8 cellular contexts compared by ENCODE assay signal in genomic region chr9:127979333-127980055, GRCh38. TPM values are rescaled to one million over a fixed set of nuclear protein-coding genes. Genes with fewer than 3 reads are reported as not detected.
DNase-seq lines count a peak whose midpoint lies in the region; ATAC-seq, FAIRE-seq and TF ChIP-seq lines count a peak whose summit lies in the region.

No MANE protein-coding gene starts in this region.

- H3K4me1 ChIP-seq in CD4-positive, CD25-positive, alpha-beta regulatory T cell (ENCODE audit: control insufficient read depth, insufficient read depth, low read length, poor library complexity, severe bottlenecking) = peaks cover 64% of the 10 kb centered on the region
- peaks cover 52% of the 10 kb centered on the region for H3K4me1 ChIP-seq in OCI-LY3 (ENCODE audit: low read length)
- peaks cover 39% of the 10 kb centered on the region for H3K4me1 ChIP-seq in smooth muscle cell (ENCODE audit: low read depth)

- peak overlapping the region; percentile 89 to 92 (median 91) for H3K27ac Mint-ChIP-seq in CD4-positive, CD25-positive, alpha-beta regulatory T cell

- peak overlapping the region; percentile 61 for H3K27ac ChIP-seq in CD4-positive, CD25-positive, alpha-beta regulatory T cell (ENCODE audit: insufficient read depth, low read length, poor library complexity, severe bottlenecking)
- peak overlapping the region; percentile 41 for H3K27ac ChIP-seq in OCI-LY3 (ENCODE audit: low read length)
- H3K27ac ChIP-seq in smooth muscle cell (ENCODE audit: low read depth) = peak overlapping the region; percentile 36

- H3F3A ChIP-seq in smooth muscle cell (ENCODE audit: low read depth) = peaks cover 10% of the 10 kb centered on the region

- H3K4me3 Mint-ChIP-seq in CD4-positive, CD25-positive, alpha-beta regulatory T cell = peak overlapping the region; percentile 88 to 97 (median 95)

- DNase-seq in CD4-positive, CD25-positive, alpha-beta regulatory T cell = no peak
- peak; percentile 48 to 57 for DNase-seq in cardiac fibroblast (ENCODE audit: low read depth in 2 of 2)
- no peak for DNase-seq in kidney epithelial cell (ENCODE audit: low read depth)
- DNase-seq in smooth muscle cell (lab: John Stamatoyannopoulos, UW; ENCODE audit: unreplicated experiment) = no peak
- DNase-seq in HTR-8/SVneo (ENCODE audit: insufficient read length, low spot score) = no peak

- no peaks in the 10 kb centered on the region for H3K9me3 ChIP-seq in CD4-positive, CD25-positive, alpha-beta regulatory T cell (ENCODE audit: control insufficient read depth in 2 of 2, low read length in 2 of 2)
- H3K9me3 ChIP-seq in OCI-LY3 (ENCODE audit: insufficient read depth, low read length) = no peaks in the 10 kb centered on the region; the same call in 1 of the 2 replicates
- H3K9me3 ChIP-seq in smooth muscle cell (replicated peaks; ENCODE audit: low read depth) = no peaks in the 10 kb centered on the region

- H4K20me1 ChIP-seq in OCI-LY3 (ENCODE audit: insufficient read depth, low read length) = peaks cover 20% of the 10 kb centered on the region; the same call in 1 of the 2 replicates
- peaks cover 58% of the 10 kb centered on the region for H4K20me1 ChIP-seq in smooth muscle cell (ENCODE audit: low read depth)

- no peak for ATAC-seq in CD4-positive, CD25-positive, alpha-beta regulatory T cell (ENCODE audit: low read depth in 2 of 2)
- no peak for ATAC-seq in HG03469 (IDR thresholded peaks at IDR 0.05; ENCODE audit: unreplicated experiment)

- peak overlapping the region; percentile 97 for H3K4me3 ChIP-seq in CD4-positive, CD25-positive, alpha-beta regulatory T cell (ENCODE audit: low read depth, low read length)
- peak overlapping the region; percentile 84 for H3K4me3 ChIP-seq in OCI-LY3 (ENCODE audit: low read length)
- H3K4me3 ChIP-seq in cardiac fibroblast (replicated peaks in 1 of 2; ENCODE audit: low read depth in 2 of 2, low read length in 2 of 2) = peak overlapping the region; percentile 70 to 71
- peak overlapping the region; percentile 66 for H3K4me3 ChIP-seq in kidney epithelial cell (ENCODE audit: low read depth, low read length)
- H3K4me3 ChIP-seq in smooth muscle cell = peak overlapping the region; percentile 95

- TF ChIP-seq CTCF in OCI-LY3 (IDR thresholded peaks at IDR 0.05; ENCODE audit: low read depth, low read length) = no peak
- TF ChIP-seq CTCF in cardiac fibroblast (IDR thresholded peaks at IDR 0.05; ENCODE audit: low read depth, low read length) = no peak
- TF ChIP-seq CTCF in kidney epithelial cell (IDR thresholded peaks at IDR 0.05; ENCODE audit: insufficient read depth, low read length, poor library complexity, severe bottlenecking) = no peak
- TF ChIP-seq CTCF in smooth muscle cell (IDR thresholded peaks at IDR 0.05; ENCODE audit: borderline replicate concordance, insufficient read depth, poor library complexity, severe bottlenecking) = no peak

- H3K9me3 Mint-ChIP-seq in CD4-positive, CD25-positive, alpha-beta regulatory T cell = no peaks in the 10 kb centered on the region

- peaks cover 12% of the 10 kb centered on the region for H3K36me3 ChIP-seq in CD4-positive, CD25-positive, alpha-beta regulatory T cell (ENCODE audit: control insufficient read depth, insufficient read depth, low read length)
- no peaks in the 10 kb centered on the region for H3K36me3 ChIP-seq in OCI-LY3 (replicated peaks; ENCODE audit: low read depth, low read length)
- no peaks in the 10 kb centered on the region for H3K36me3 ChIP-seq in kidney epithelial cell (ENCODE audit: control insufficient read depth, insufficient read depth, low read length)
- no peaks in the 10 kb centered on the region for H3K36me3 ChIP-seq in smooth muscle cell (ENCODE audit: low read depth)

- peak overlapping the region; percentile 76 for H3K4me2 ChIP-seq in OCI-LY3 (ENCODE audit: low read length)
- H3K4me2 ChIP-seq in smooth muscle cell = peak overlapping the region; percentile 95

- H2AFZ ChIP-seq in OCI-LY3 (ENCODE audit: low read depth, low read length) = no peak overlapping the region
- H2AFZ ChIP-seq in smooth muscle cell (ENCODE audit: low read depth) = no peak overlapping the region

- WGBS in smooth muscle cell (ENCODE audit: low lambda C conversion rate) = 2% methylated on average over 24 of the region's 24 CpGs

- H3K4me1 Mint-ChIP-seq in CD4-positive, CD25-positive, alpha-beta regulatory T cell = peaks cover 12 to 53% (median 39%) of the 10 kb centered on the region in 4 donors

- TF ChIP-seq POLR2A in GM19193 (IDR thresholded peaks at IDR 0.05; ENCODE audit: extremely low read depth, insufficient read depth, insufficient read length) = peak; percentile 61

- H3K9ac ChIP-seq in OCI-LY3 (ENCODE audit: low read length) = peak overlapping the region; percentile 74
- H3K9ac ChIP-seq in smooth muscle cell (ENCODE audit: low read depth) = peak overlapping the region; percentile 68

- FAIRE-seq in HTR-8/SVneo (lab: Jason Lieb, UNC) = no peak

- H3K36me3 Mint-ChIP-seq in CD4-positive, CD25-positive, alpha-beta regulatory T cell = peaks cover 27% of the 10 kb centered on the region

- peaks cover 5% of the 10 kb centered on the region for H3K27me3 Mint-ChIP-seq in CD4-positive, CD25-positive, alpha-beta regulatory T cell

- H3K27me3 ChIP-seq in CD4-positive, CD25-positive, alpha-beta regulatory T cell (ENCODE audit: control insufficient read depth, insufficient read depth, low read length) = no peaks in the 10 kb centered on the region
- H3K27me3 ChIP-seq in OCI-LY3 (ENCODE audit: low read depth, low read length) (no peaks in the 10 kb centered on the region), kidney epithelial cell (ENCODE audit: control insufficient read depth, insufficient read depth, low read length) (no peaks in the 10 kb centered on the region), smooth muscle cell (ENCODE audit: low read depth) (no peaks in the 10 kb centered on the region)

- H3K79me2 ChIP-seq in OCI-LY3 (ENCODE audit: low read length) (peaks cover 34% of the 10 kb centered on the region), smooth muscle cell (ENCODE audit: low read depth) (peaks cover 58% of the 10 kb centered on the region)

RNA-seq across cellular contexts. Expression of gene EEIG1, which starts 1.3 kb away (rescaled TPM):
- 402 TPM for total RNA-seq in CD4-positive, CD25-positive, alpha-beta regulatory T cell
- polyA plus RNA-seq in CD4-positive, CD25-positive, alpha-beta regulatory T cell = 100 to 1,000 TPM; 140 to 190 (median 177) TPM
- total RNA-seq in kidney epithelial cell (16.5 and 29.4 TPM in 2 replicates), smooth muscle cell (9.2 and 21.2 TPM in 2 replicates)
- polyA plus RNA-seq in smooth muscle cell = 18.1 and 19.4 TPM in 2 replicates

RNA-seq across cellular contexts. Expression of gene DPM2, which starts 41.8 kb away (rescaled TPM):
- total RNA-seq in CD4-positive, CD25-positive, alpha-beta regulatory T cell = 35.7 TPM
- polyA plus RNA-seq in CD4-positive, CD25-positive, alpha-beta regulatory T cell = 10 to 100 TPM; 27.5 to 30.6 (median 29.7) TPM
- total RNA-seq in kidney epithelial cell (31.8 and 33.1 TPM in 2 replicates), smooth muscle cell (23.6 and 26.0 TPM in 2 replicates)
- polyA plus RNA-seq in smooth muscle cell = 68.5 and 72.8 TPM in 2 replicates

RNA-seq across cellular contexts. Expression of gene PIP5KL1, which starts 48.9 kb away (rescaled TPM):
- total RNA-seq in CD4-positive, CD25-positive, alpha-beta regulatory T cell = 3.3 TPM
- polyA plus RNA-seq in CD4-positive, CD25-positive, alpha-beta regulatory T cell = 1 to 10 TPM in 1 of 4 donors, under 1 TPM in 2, not detected in 1; 0.22 to 1.1 (median 0.81) TPM
- 3.6 and 4.2 TPM in 2 replicates for total RNA-seq in kidney epithelial cell
- total RNA-seq in smooth muscle cell = 1.1 and 9.2 TPM in 2 replicates
- polyA plus RNA-seq in smooth muscle cell = 2.7 and 9.7 TPM in 2 replicates

Comparison
In these comparisons a context has a peak if more than half of its experiments do, and no peak if none do; other contexts are left out.
1. DNase-seq: peak in cardiac fibroblast (2 of 2); none in CD4-positive, CD25-positive, alpha-beta regulatory T cell (0 of 3), kidney epithelial cell (single experiment), smooth muscle cell (single experiment) and HTR-8/SVneo (single experiment).
2. RNA of gene EEIG1, which starts 1.3 kb away (total RNA-seq): 402 TPM in CD4-positive, CD25-positive, alpha-beta regulatory T cell (single experiment); 16.5 to 29.4 TPM in kidney epithelial cell and 9.2 to 21.2 TPM in smooth muscle cell; every median in the first group is over 10 times any median in the second.
3. Peak in every context shown above with its lines, with median percentiles within 50 percentile points of each other: H3K27ac ChIP-seq and H3K4me3 ChIP-seq.